Comparison of ENCODE assay signal across 4 cellular contexts in genomic region chr17:36221701-36222100, GRCh38. TPM values are rescaled to one million over a fixed set of nuclear protein-coding genes. Genes with fewer than 3 reads are reported as not detected.
"Had no signal": no experiment of that assay in that cellular context is flagged by ENCODE, and none has a peak within 500 bp of the region (broad histone marks: within the 10 kb centered on the region; RNA-seq: fewer than 3 reads in every experiment).

No MANE protein-coding gene starts in this region.

RNA-seq across cellular contexts. Expression of gene CCL4L2, which starts 10.8 kb away (rescaled TPM):
- total RNA-seq: H4, H7, HT-29, IMR-90 had no signal
- polyA plus RNA-seq: IMR-90 had no signal

RNA-seq across cellular contexts. Expression of gene CCL3L1, which starts 25.1 kb away (rescaled TPM):
- total RNA-seq: H4, H7, HT-29, IMR-90 had no signal
- polyA plus RNA-seq: IMR-90 had no signal

RNA-seq across cellular contexts. Expression of gene TBC1D3I, which starts 42.7 kb away (rescaled TPM):
- total RNA-seq: H4, H7, IMR-90 had no signal

RNA-seq across cellular contexts. Expression of gene TBC1D3B, which starts 45.3 kb away (rescaled TPM):
- total RNA-seq: H7, IMR-90 had no signal
